Comparison of ENCODE assay signal across 9 cellular contexts in the genomic region with DNA sequence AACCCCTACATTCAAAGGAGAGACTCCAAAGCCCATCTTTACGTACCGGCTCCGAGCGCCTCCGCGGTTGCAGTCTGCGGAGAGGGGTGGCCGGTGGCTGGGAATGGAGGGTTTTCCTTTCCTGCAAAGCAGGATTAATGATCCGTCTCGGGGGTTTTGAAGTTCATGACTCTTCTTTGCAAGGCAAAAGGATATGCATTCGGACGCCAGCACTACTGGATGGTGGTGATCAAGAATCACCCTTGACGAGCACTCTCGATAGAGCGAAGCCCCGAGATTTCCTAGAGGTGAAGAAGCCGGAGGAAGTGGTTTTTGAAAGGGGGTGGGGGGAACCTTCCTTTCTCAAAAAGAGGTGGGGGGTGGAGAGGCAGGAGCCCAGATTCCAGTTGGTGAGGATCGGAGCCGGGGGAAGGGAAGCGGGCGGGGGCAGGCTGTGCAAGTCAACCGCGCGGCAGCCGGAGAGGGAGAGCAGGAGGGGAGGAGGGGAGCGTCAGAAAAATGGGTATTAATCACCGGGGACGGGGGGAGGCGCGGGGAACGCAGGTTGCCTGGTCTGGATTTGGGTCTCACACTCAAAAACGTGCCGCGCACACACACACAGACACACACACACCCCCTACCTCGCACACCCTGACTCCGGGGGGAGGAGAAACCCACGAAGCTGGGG.
DNase-seq lines count a peak whose midpoint lies in the region; ATAC-seq lines count a peak whose summit lies in the region.
"Had no signal": no experiment of that assay in that cellular context is flagged by ENCODE, and none has a peak within 500 bp of the region (broad histone marks: within the 10 kb centered on the region; RNA-seq: fewer than 3 reads in every experiment).

TSS of gene GRIN2B (minus strand) at position 307 of the 667 bp plus-strand sequence. CDS start 115,394 bp downstream, outside the sequence.

- peak; percentile 3 for DNase-seq in activated CD4-positive, alpha-beta T cell treated with anti-CD3 and anti-CD28 coated beads for 48 hours
- DNase-seq in activated CD4-positive, alpha-beta T cell treated with anti-CD3 and anti-CD28 coated beads for 4 hours: no peak
- DNase-seq in adipocyte (ENCODE audit: low read depth) (no peak), kidney tubule cell (ENCODE audit: low spot score) (peak; percentile 57), superior temporal gyrus (ENCODE audit: extremely low spot score) (peak; percentile 29), NCI-H2107 treated with DMSO at 0.1 percent for 48 hours (lab: John Stamatoyannopoulos, UW; ENCODE audit: unreplicated experiment) (no peak), T1000 (lab: John Stamatoyannopoulos, UW) (no peak)
- DNase-seq: CD4-positive, CD25-positive, alpha-beta regulatory T cell had no signal

- peaks cover 63% of the 10 kb centered on the region for H3K27me3 ChIP-seq in adipocyte (replicated peaks; ENCODE audit: control insufficient read depth, insufficient read depth, low read length)

- H3K36me3 ChIP-seq in adipocyte (ENCODE audit: control insufficient read depth, insufficient read depth, low read length, severe bottlenecking): no peaks in the 10 kb centered on the region

- peak within 1 kb of the TSS; percentile 83 for H3K4me3 ChIP-seq in adipocyte (ENCODE audit: low read length)

- peak within 1 kb of the TSS; percentile 63 for H3K9ac ChIP-seq in adipocyte (ENCODE audit: low read length)

- H3K4me1 ChIP-seq in adipocyte (ENCODE audit: control insufficient read depth, insufficient read depth, low read length): peaks cover 10% of the 10 kb centered on the region

- peaks cover 3% of the 10 kb centered on the region for H3K9me3 ChIP-seq in adipocyte (ENCODE audit: control insufficient read depth, low read length)

- no peak for ATAC-seq in GM21528 (IDR thresholded peaks at IDR 0.05; ENCODE audit: low FRiP score, unreplicated experiment)

Comparison
In these comparisons a context has a peak if more than half of its experiments do, and no peak if none do; other contexts are left out.
1. DNase-seq: peak in activated CD4-positive, alpha-beta T cell treated with anti-CD3 and anti-CD28 coated beads for 48 hours (single experiment), kidney tubule cell (single experiment) and superior temporal gyrus (single experiment); none in activated CD4-positive, alpha-beta T cell treated with anti-CD3 and anti-CD28 coated beads for 4 hours (0 of 2), adipocyte (single experiment), NCI-H2107 treated with DMSO at 0.1 percent for 48 hours (single experiment) and T1000 (single experiment).